Comparison of ENCODE assay signal across 9 cellular contexts in genomic region chr5:150599917-150600511, GRCh38. TPM values are rescaled to one million over a fixed set of nuclear protein-coding genes. Genes with fewer than 3 reads are reported as not detected.
DNase-seq lines count a peak whose midpoint lies in the region; ATAC-seq and TF ChIP-seq lines count a peak whose summit lies in the region.
"Had no signal": no experiment of that assay in that cellular context is flagged by ENCODE, and none has a peak within 500 bp of the region (broad histone marks: within the 10 kb centered on the region; RNA-seq: fewer than 3 reads in every experiment).

No MANE protein-coding gene starts in this region.

- no peak overlapping the region for H3K27ac Mint-ChIP-seq in naive thymus-derived CD4-positive, alpha-beta T cell
- H3K27ac Mint-ChIP-seq: T-cell had no signal

- H3K4me3 ChIP-seq in fibroblast of lung (replicated peaks in 1 of 4; ENCODE audit: control extremely low read depth in 1 of 4, insufficient read depth in 1 of 4, low read depth in 3 of 4, low read length in 4 of 4) = no peak overlapping the region
- no peak overlapping the region for H3K4me3 ChIP-seq in naive thymus-derived CD4-positive, alpha-beta T cell (ENCODE audit: low read length)

- no peaks in the 10 kb centered on the region for H3K9me3 ChIP-seq in fibroblast of lung (ENCODE audit: control insufficient read depth, insufficient read depth, low read depth, low read length)
- no peaks in the 10 kb centered on the region for H3K9me3 ChIP-seq in naive thymus-derived CD4-positive, alpha-beta T cell (ENCODE audit: control insufficient read depth in 2 of 3, low read length in 3 of 3)

- CTCF ChIA-PET in naive thymus-derived CD4-positive, alpha-beta T cell (lab: Charles Lee) = no interaction called here

- no peaks in the 10 kb centered on the region for H3K36me3 ChIP-seq in fibroblast of lung (ENCODE audit: control insufficient read depth, insufficient read depth, low read length)
- no peaks in the 10 kb centered on the region for H3K36me3 ChIP-seq in naive thymus-derived CD4-positive, alpha-beta T cell (ENCODE audit: control insufficient read depth in 2 of 3, insufficient read depth in 3 of 3, low read length in 3 of 3)

- no peaks in the 10 kb centered on the region for H3K27me3 ChIP-seq in fibroblast of lung (ENCODE audit: control insufficient read depth, insufficient read depth, low read length)
- H3K27me3 ChIP-seq in naive thymus-derived CD4-positive, alpha-beta T cell (ENCODE audit: control insufficient read depth in 2 of 2, insufficient read depth in 2 of 2, low read length in 2 of 2) = no peaks in the 10 kb centered on the region

- H3K4me1 ChIP-seq in fibroblast of lung (ENCODE audit: control insufficient read depth, extremely low read depth, insufficient read depth, low read length) = peaks cover 5% of the 10 kb centered on the region
- H3K4me1 ChIP-seq in naive thymus-derived CD4-positive, alpha-beta T cell (ENCODE audit: control insufficient read depth in 2 of 2, insufficient read depth in 2 of 2, low read length in 2 of 2) = no peaks in the 10 kb centered on the region

- no peaks in the 10 kb centered on the region for H3K36me3 Mint-ChIP-seq in naive thymus-derived CD4-positive, alpha-beta T cell
- H3K36me3 Mint-ChIP-seq: T-cell had no signal

- no peak for TF ChIP-seq CTCF in fibroblast of lung (conservative IDR thresholded peaks at IDR 0.05 in 1 of 2, IDR thresholded peaks at IDR 0.05 in 1 of 2; ENCODE audit: low read depth in 1 of 2, low read length in 2 of 2)

- intact Hi-C loops in posterior vena cava (cut with DNase I) = no loop called here
- intact Hi-C loops in naive thymus-derived CD4-positive, alpha-beta T cell (cut with micrococcal nuclease) = no loop called here

- no peak overlapping the region for H3K9ac ChIP-seq in fibroblast of lung (ENCODE audit: insufficient read depth, low read length)

- no peak overlapping the region for H3K4me3 Mint-ChIP-seq in naive thymus-derived CD4-positive, alpha-beta T cell
- H3K4me3 Mint-ChIP-seq: T-cell had no signal

- no peaks in the 10 kb centered on the region for H3K9me3 Mint-ChIP-seq in naive thymus-derived CD4-positive, alpha-beta T cell
- H3K9me3 Mint-ChIP-seq: T-cell had no signal

- no peaks in the 10 kb centered on the region for H3K4me1 Mint-ChIP-seq in naive thymus-derived CD4-positive, alpha-beta T cell
- H3K4me1 Mint-ChIP-seq: T-cell had no signal

- H4K20me1 ChIP-seq in fibroblast of lung (ENCODE audit: control insufficient read depth, extremely low read depth, insufficient read depth, low read length) = no peaks in the 10 kb centered on the region

- H2AFZ ChIP-seq in fibroblast of lung (ENCODE audit: low read length) = no peak overlapping the region

- POLR2A ChIA-PET in naive thymus-derived CD4-positive, alpha-beta T cell (lab: Charles Lee) = no interaction called here

- peak; percentile 96 for DNase-seq in Daoy (ENCODE audit: low read depth)
- DNase-seq in NCI-H748 (lab: John Stamatoyannopoulos, UW; ENCODE audit: unreplicated experiment) = peak; percentile 67
- DNase-seq in fibroblast of lung (ENCODE audit: low read depth in 2 of 2) = peak; percentile 61 to 75
- peak; percentile 94 for DNase-seq in posterior vena cava (ENCODE audit: low spot score)
- no peak for DNase-seq in CD1c-positive myeloid dendritic cell (ENCODE audit: extremely low spot score)
- no peak for DNase-seq in naive thymus-derived CD4-positive, alpha-beta T cell
- DNase-seq: T-cell had no signal

- peak overlapping the region; percentile 3 for H3K4me2 ChIP-seq in fibroblast of lung (ENCODE audit: extremely low read depth, insufficient read depth, low read length)

- no peaks in the 10 kb centered on the region for H3K79me2 ChIP-seq in fibroblast of lung (ENCODE audit: control insufficient read depth, insufficient read depth, low read length)

- no peak for ATAC-seq in GM21528 (IDR thresholded peaks at IDR 0.05; ENCODE audit: low FRiP score, unreplicated experiment)
- no peak for ATAC-seq in HG02588 (IDR thresholded peaks at IDR 0.05; ENCODE audit: unreplicated experiment)
- ATAC-seq in naive thymus-derived CD4-positive, alpha-beta T cell = no peak
- ATAC-seq: T-cell had no signal

- no peaks in the 10 kb centered on the region for H3K27me3 Mint-ChIP-seq in naive thymus-derived CD4-positive, alpha-beta T cell

- H3K27ac ChIP-seq in fibroblast of lung (ENCODE audit: insufficient read depth, low read length) = no peak overlapping the region
- H3K27ac ChIP-seq in naive thymus-derived CD4-positive, alpha-beta T cell (ENCODE audit: low read depth, low read length) = no peak overlapping the region

RNA-seq across cellular contexts. Expression of gene SYNPO, which starts 40.4 kb away (rescaled TPM):
- total RNA-seq in Daoy (2014; rRNA removed; shearing (Covaris generic)) = 4.5 and 5.4 TPM in 2 replicates
- total RNA-seq in fibroblast of lung (5.6 and 6.6 TPM in 2 replicates), posterior vena cava (100 to 1,000 TPM; 183 to 218 TPM)
- polyA plus RNA-seq in fibroblast of lung = 9.8 and 10.5 TPM in 2 replicates
- polyA plus RNA-seq in fibroblast of lung (2012) = 25.0 and 50.9 TPM in 2 replicates
- 115 and 181 TPM in 2 replicates for polyA minus RNA-seq in fibroblast of lung (ENCODE audit: low replicate concordance)
- under 1 TPM in 4 of 5 experiments, not detected in 1; 0.07 to 0.59 (median 0.12) TPM for total RNA-seq in naive thymus-derived CD4-positive, alpha-beta T cell
- polyA plus RNA-seq in naive thymus-derived CD4-positive, alpha-beta T cell = not detected

Comparison
In these comparisons a context has a peak if more than half of its experiments do, and no peak if none do; other contexts are left out.
1. DNase-seq: peak in Daoy (single experiment), NCI-H748 (single experiment), fibroblast of lung (2 of 2) and posterior vena cava (single experiment); none in CD1c-positive myeloid dendritic cell (single experiment) and naive thymus-derived CD4-positive, alpha-beta T cell (0 of 9).
2. RNA of gene SYNPO, which starts 40.4 kb away (total RNA-seq): 183 to 218 TPM in posterior vena cava; 5.6 to 6.6 TPM in fibroblast of lung, 4.5 to 5.4 TPM in Daoy and 0.07 to 0.59 TPM in naive thymus-derived CD4-positive, alpha-beta T cell; every median in the first group is over 10 times any median in the second.